ENCODE assay signal across 20 cellular contexts in the genomic region with DNA sequence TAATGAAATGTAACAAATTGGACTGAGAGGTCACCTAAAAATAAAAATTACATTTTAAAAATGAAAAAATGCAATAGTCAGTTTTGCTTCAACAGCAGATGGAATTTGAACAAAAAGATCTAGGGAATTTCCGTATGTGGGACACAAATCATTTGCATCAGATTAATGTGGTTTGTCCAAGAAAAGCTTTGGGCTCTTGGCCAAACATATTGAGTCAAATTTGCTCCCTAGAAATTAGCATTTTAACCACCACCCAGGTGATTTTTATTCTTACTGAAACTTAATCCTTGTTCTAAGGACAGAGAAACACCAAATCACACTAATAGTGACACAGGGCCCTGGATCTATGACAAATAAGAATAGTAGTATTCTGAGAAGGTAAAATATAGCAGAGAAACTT.
"Had no signal": no experiment of that assay in that cellular context is flagged by ENCODE, and none has a peak within 500 bp of the region (broad histone marks: within the 10 kb centered on the region; RNA-seq: fewer than 3 reads in every experiment).

No MANE protein-coding gene starts in this region.

- H3K27me3 ChIP-seq: left lung, transverse colon had no signal

- ATAC-seq: activated CD8-positive, alpha-beta T cell treated with anti-CD3 and anti-CD28 coated beads, Interleukin-2, amount 10 ng/mL, durations not matched to agents 7 days and 5 days; left lung; sciatic nerve; stimulated activated naive B cell treated with anti-CD40 and anti-IgM and Interleukin-4, amounts not matched to agents 10 μg/mL and 1 μg/mL and 100 μg/mL, for 72 hours had no signal

- DNase-seq: activated CD4-positive, alpha-beta T cell treated with anti-CD3 and anti-CD28 coated beads, Interleukin-2, amount 50 U/mL, for 1 hour; activated CD4-positive, CD25-positive, alpha-beta regulatory T cell treated with anti-CD3 and anti-CD28 coated beads, Interleukin-2, amount 50 U/mL, for 72 hours; activated CD8-positive, alpha-beta T cell treated with anti-CD3 and anti-CD28 coated beads, Interleukin-2, amount 10 ng/mL, durations not matched to agents 7 days and 5 days; activated naive CD4-positive, alpha-beta T cell treated with Interleukin-2 at 50 U/mL for 16 hours; activated naive CD8-positive, alpha-beta T cell treated with anti-CD3 and anti-CD28 coated beads, Interleukin-2, amount 10 ng/mL, durations not matched to agents 7 days and 5 days; caudate nucleus; effector memory CD4-positive, alpha-beta T cell; foreskin melanocyte; left lung; naive B cell; nucleus accumbens; small intestine; stimulated activated CD4-positive, alpha-beta T cell treated with anti-CD3 and anti-CD28 coated beads, Interleukin-15, amount 100 ng/mL, for 24 hours; stimulated activated CD8-positive, alpha-beta memory T cell treated with anti-CD3 and anti-CD28 coated beads, Interleukin-4, amount 100 ng/mL, for 48 hours; stimulated activated naive B cell treated with anti-CD40 and anti-IgM and Interleukin-4, amounts not matched to agents 10 μg/mL and 1 μg/mL and 100 μg/mL, for 72 hours; transverse colon; WERI-Rb-1 had no signal

- H3K27ac ChIP-seq: left lung, transverse colon, WERI-Rb-1 had no signal

- FAIRE-seq: small intestine, urothelium cell line had no signal

- H3K36me3 ChIP-seq: left lung, transverse colon, WERI-Rb-1 had no signal

- H3K9me3 ChIP-seq: left lung, transverse colon had no signal

- H3K4me3 ChIP-seq: left lung, lung, transverse colon had no signal
